Comparison of ENCODE assay signal across 12 cellular contexts in genomic region chr22:26648761-26649363, GRCh38. TPM values are rescaled to one million over a fixed set of nuclear protein-coding genes. Genes with fewer than 3 reads are reported as not detected.
A peak's percentile ranks its signal among the peaks of the same experiment; 100 is the strongest.
DNase-seq lines count a peak whose midpoint lies in the region.
"Had no signal": no experiment of that assay in that cellular context is flagged by ENCODE, and none has a peak within 500 bp of the region (broad histone marks: within the 10 kb centered on the region; RNA-seq: fewer than 3 reads in every experiment).

No MANE protein-coding gene starts in this region.

- H3K27ac ChIP-seq in BLaER1 treated with 17β-estradiol and CSF1 and Interleukin-3, amounts not matched to agents 10 nM and 100 nM = peak overlapping the region; percentile 20 to 66 (median 42); a peak in 15 of 22 replicates
- H3K27ac ChIP-seq: SJSA1 had no signal

- H3K4me1 ChIP-seq in BLaER1 treated with 17β-estradiol and CSF1 and Interleukin-3, amounts not matched to agents 10 nM and 100 nM = peaks cover 68 to 94% (median 78%) of the 10 kb centered on the region in 10 experiments

- peak overlapping the region in 8 of 11 experiments; percentile 13 to 55 (median 44); a peak in 13 of 22 replicates for H3K9ac ChIP-seq in BLaER1 treated with 17β-estradiol and CSF1 and Interleukin-3, amounts not matched to agents 10 nM and 100 nM

- H3K27me3 ChIP-seq in BLaER1 treated with 17β-estradiol and CSF1 and Interleukin-3, amounts not matched to agents 10 nM and 100 nM = peaks cover 0 to 15% (median 0%) of the 10 kb centered on the region in 11 experiments; a peak in 3 of 22 replicates

- peak overlapping the region; percentile 82 to 97 (median 91) for H3K4me2 ChIP-seq in BLaER1 treated with 17β-estradiol and CSF1 and Interleukin-3, amounts not matched to agents 10 nM and 100 nM

- peak; percentile 32 for DNase-seq in COR-L47 (lab: John Stamatoyannopoulos, UW)
- peak; percentile 55 for DNase-seq in OCI-M1 (lab: John Stamatoyannopoulos, UW)
- peak; percentile 46 for DNase-seq in globus pallidus (ENCODE audit: low spot score)
- DNase-seq in ureter (ENCODE audit: low spot score) = no peak
- DNase-seq in stimulated activated CD4-positive, alpha-beta T cell treated with anti-CD3 and anti-CD28 coated beads, Interleukin-4, amount 100 ng/mL, for 24 hours = no peak
- DNase-seq in HPDE6-E6E7 (ENCODE audit: extremely low spot score) = no peak
- no peak for DNase-seq in NCI-H774 (lab: John Stamatoyannopoulos, UW)
- DNase-seq: effector memory CD4-positive, alpha-beta T cell had no signal

- H4K20me1 ChIP-seq in BLaER1 treated with 17β-estradiol and CSF1 and Interleukin-3, amounts not matched to agents 10 nM and 100 nM = no peaks in the 10 kb centered on the region

- H3K36me3 ChIP-seq in BLaER1 treated with 17β-estradiol and CSF1 and Interleukin-3, amounts not matched to agents 10 nM and 100 nM = no peaks in the 10 kb centered on the region
- H3K36me3 ChIP-seq: SJSA1 had no signal

- H3K4me3 ChIP-seq in BLaER1 treated with 17β-estradiol and CSF1 and Interleukin-3, amounts not matched to agents 10 nM and 100 nM = peak overlapping the region in 2 of 10 experiments; percentile 8 to 41; a peak in 2 of 20 replicates
- H3K4me3 ChIP-seq: SJSA1 had no signal

- no peaks in the 10 kb centered on the region for H3K9me3 ChIP-seq in BLaER1 treated with 17β-estradiol and CSF1 and Interleukin-3, amounts not matched to agents 10 nM and 100 nM (replicated peaks in 1 of 11)
- H3K9me3 ChIP-seq: SJSA1 had no signal

RNA-seq across cellular contexts. Expression of gene MIAT, which starts 8.5 kb away (rescaled TPM):
- 4.7 TPM for total RNA-seq in ureter

RNA-seq across cellular contexts. Expression of gene CRYBA4, which starts 27.1 kb away (rescaled TPM):
- 1.1 TPM for total RNA-seq in ureter
- total RNA-seq: LHCN-M2, posterior vena cava, SJSA1 had no signal

RNA-seq across cellular contexts. Expression of gene CRYBB1, which starts 31.0 kb away (rescaled TPM):
- total RNA-seq in ureter = not detected
- total RNA-seq: LHCN-M2, SJSA1 had no signal

RNA-seq across cellular contexts. Expression of gene TPST2, which starts 58.9 kb away (rescaled TPM):
- total RNA-seq in ureter = 49.1 TPM

Comparison
In these comparisons a context has a peak if more than half of its experiments do, and no peak if none do; other contexts are left out.
1. DNase-seq: peak in COR-L47 (single experiment), OCI-M1 (single experiment) and globus pallidus (single experiment); none in ureter (single experiment), stimulated activated CD4-positive, alpha-beta T cell treated with anti-CD3 and anti-CD28 coated beads, Interleukin-4, amount 100 ng/mL, for 24 hours (single experiment), HPDE6-E6E7 (single experiment) and NCI-H774 (single experiment).